ENCODE assay signal across 16 cellular contexts in genomic region chr1:51215169-51215568, GRCh38. TPM values are rescaled to one million over a fixed set of nuclear protein-coding genes. Genes with fewer than 3 reads are reported as not detected.
DNase-seq lines count a peak whose midpoint lies in the region; ATAC-seq and TF ChIP-seq lines count a peak whose summit lies in the region.
"Had no signal": no experiment of that assay in that cellular context is flagged by ENCODE, and none has a peak within 500 bp of the region (broad histone marks: within the 10 kb centered on the region; RNA-seq: fewer than 3 reads in every experiment).

No MANE protein-coding gene starts in this region.

- no peak overlapping the region; the same call in 1 of the 2 replicates for H3K4me2 ChIP-seq in KMS-11

- H3K9me3 ChIP-seq in neutrophil: no peaks in the 10 kb centered on the region
- H3K9me3 ChIP-seq: gastrocnemius medialis, Peyer's patch had no signal

- no peak overlapping the region; the same call in 1 of the 2 replicates for H2AFZ ChIP-seq in KMS-11 (ENCODE audit: low read depth)

- peak overlapping the region; percentile 0 for H3K27ac Mint-ChIP-seq in activated CD4-positive, alpha-beta T cell treated with anti-CD3 and anti-CD28 coated beads, Interleukin-2, amount 10 ng/mL, durations not matched to agents 7 days and 5 days
- peak overlapping the region; percentile 91 for H3K27ac Mint-ChIP-seq in activated T-helper 2 cell treated with anti-CD3 and anti-CD28 coated beads, Interferon-gamma antibody, Interleukin-2, Interleukin-4, amounts not matched to agents 10 μg/mL and 5 μg/mL and 100 μg/mL, durations not matched to agents 14 hours and 24 hours and 36 hours
- H3K27ac Mint-ChIP-seq: memory B cell; stimulated activated naive B cell treated with anti-CD40 and anti-IgM and Interleukin-4, amounts not matched to agents 10 μg/mL and 1 μg/mL and 100 μg/mL, for 72 hours had no signal

- POLR2A ChIA-PET in activated CD4-positive, alpha-beta T cell treated with anti-CD3 and anti-CD28 coated beads, Interleukin-2, amount 10 ng/mL, durations not matched to agents 7 days and 5 days (lab: Charles Lee): no interaction called here

- no peak for ATAC-seq in HG03045 (IDR thresholded peaks at IDR 0.05; ENCODE audit: unreplicated experiment)
- no peak for ATAC-seq in activated CD4-positive, CD25-positive, alpha-beta regulatory T cell treated with anti-CD3 and anti-CD28 coated beads, Interleukin-2, amount 50 U/mL, for 24 hours
- ATAC-seq: gastrocnemius medialis had no signal

- no peak overlapping the region for H3K4me3 ChIP-seq in KMS-11 (IDR thresholded peaks at IDR 0.05; ENCODE audit: insufficient read depth, low read depth, low read length)
- no peak overlapping the region for H3K4me3 ChIP-seq in neutrophil (ENCODE audit: low read depth in 1 of 2, low read length in 1 of 2)
- H3K4me3 ChIP-seq: gastrocnemius medialis, Peyer's patch had no signal

- H3K4me1 ChIP-seq in KMS-11 (ENCODE audit: low read depth, poor library complexity, severe bottlenecking) (peaks cover 32% of the 10 kb centered on the region), neutrophil (ENCODE audit: control insufficient read depth in 1 of 2, insufficient read depth in 1 of 2, low read depth in 1 of 2, low read length in 1 of 2) (peaks cover 32 to 39% of the 10 kb centered on the region in 2 experiments)
- H3K4me1 ChIP-seq: gastrocnemius medialis, Peyer's patch had no signal

- no peaks in the 10 kb centered on the region for H3K36me3 Mint-ChIP-seq in activated CD4-positive, alpha-beta T cell treated with anti-CD3 and anti-CD28 coated beads, Interleukin-2, amount 10 ng/mL, durations not matched to agents 7 days and 5 days (ENCODE audit: low read depth)
- no peaks in the 10 kb centered on the region for H3K36me3 Mint-ChIP-seq in activated T-helper 2 cell treated with anti-CD3 and anti-CD28 coated beads, Interferon-gamma antibody, Interleukin-2, Interleukin-4, amounts not matched to agents 10 μg/mL and 5 μg/mL and 100 μg/mL, durations not matched to agents 14 hours and 24 hours and 36 hours (ENCODE audit: low read depth)
- H3K36me3 Mint-ChIP-seq: memory B cell; stimulated activated naive B cell treated with anti-CD40 and anti-IgM and Interleukin-4, amounts not matched to agents 10 μg/mL and 1 μg/mL and 100 μg/mL, for 72 hours had no signal

- H3K9ac ChIP-seq in KMS-11: no peak overlapping the region

- TF ChIP-seq CTCF in KMS-11 (conservative IDR thresholded peaks at IDR 0.05; ENCODE audit: low read depth, low read length) (no peak), neutrophil (IDR thresholded peaks at IDR 0.05) (no peak)

- H3K27ac ChIP-seq in KMS-11: peak overlapping the region; percentile 63; the same call in 1 of the 2 replicates
- peak overlapping the region; percentile 80 for H3K27ac ChIP-seq in neutrophil
- H3K27ac ChIP-seq: gastrocnemius medialis, Peyer's patch had no signal

- H3K27me3 Mint-ChIP-seq in activated CD4-positive, alpha-beta T cell treated with anti-CD3 and anti-CD28 coated beads, Interleukin-2, amount 10 ng/mL, durations not matched to agents 7 days and 5 days: no peaks in the 10 kb centered on the region
- H3K27me3 Mint-ChIP-seq in activated T-helper 2 cell treated with anti-CD3 and anti-CD28 coated beads, Interferon-gamma antibody, Interleukin-2, Interleukin-4, amounts not matched to agents 10 μg/mL and 5 μg/mL and 100 μg/mL, durations not matched to agents 14 hours and 24 hours and 36 hours (ENCODE audit: low read depth): no peaks in the 10 kb centered on the region
- H3K27me3 Mint-ChIP-seq: memory B cell; stimulated activated naive B cell treated with anti-CD40 and anti-IgM and Interleukin-4, amounts not matched to agents 10 μg/mL and 1 μg/mL and 100 μg/mL, for 72 hours had no signal

- no peaks in the 10 kb centered on the region for H3K9me3 Mint-ChIP-seq in activated CD4-positive, alpha-beta T cell treated with anti-CD3 and anti-CD28 coated beads, Interleukin-2, amount 10 ng/mL, durations not matched to agents 7 days and 5 days
- no peaks in the 10 kb centered on the region for H3K9me3 Mint-ChIP-seq in activated T-helper 2 cell treated with anti-CD3 and anti-CD28 coated beads, Interferon-gamma antibody, Interleukin-2, Interleukin-4, amounts not matched to agents 10 μg/mL and 5 μg/mL and 100 μg/mL, durations not matched to agents 14 hours and 24 hours and 36 hours
- H3K9me3 Mint-ChIP-seq: memory B cell; stimulated activated naive B cell treated with anti-CD40 and anti-IgM and Interleukin-4, amounts not matched to agents 10 μg/mL and 1 μg/mL and 100 μg/mL, for 72 hours had no signal

- H3K4me1 Mint-ChIP-seq in activated CD4-positive, alpha-beta T cell treated with anti-CD3 and anti-CD28 coated beads, Interleukin-2, amount 10 ng/mL, durations not matched to agents 7 days and 5 days: peaks cover 21% of the 10 kb centered on the region
- peaks cover 39% of the 10 kb centered on the region for H3K4me1 Mint-ChIP-seq in activated T-helper 2 cell treated with anti-CD3 and anti-CD28 coated beads, Interferon-gamma antibody, Interleukin-2, Interleukin-4, amounts not matched to agents 10 μg/mL and 5 μg/mL and 100 μg/mL, durations not matched to agents 14 hours and 24 hours and 36 hours (ENCODE audit: low read depth)

- DNase-seq in activated CD4-positive, alpha-beta T cell treated with anti-CD3 and anti-CD28 coated beads, Interleukin-2, amount 10 ng/mL, durations not matched to agents 7 days and 5 days: no peak
- no peak for DNase-seq in activated CD4-positive, alpha-beta T cell treated with anti-CD3 and anti-CD28 coated beads, Interleukin-2, amount 50 U/mL, for 1 hour
- no peak for DNase-seq in activated T-helper 2 cell treated with anti-CD3 and anti-CD28 coated beads, Interferon-gamma antibody, Interleukin-2, Interleukin-4, amounts not matched to agents 10 μg/mL and 5 μg/mL and 100 μg/mL, durations not matched to agents 14 hours and 24 hours and 36 hours (ENCODE audit: low spot score)
- no peak for DNase-seq in NCI-H1436 (lab: John Stamatoyannopoulos, UW)
- DNase-seq: activated gamma-delta T cell treated with Interleukin-2 at 50 U/mL for 16 hours; effector CD4-positive, alpha-beta T cell; gastrocnemius medialis; NCI-H2029 treated with DMSO at 0.1 percent for 48 hours; NCI-H526; Peyer's patch; stimulated activated naive B cell treated with anti-CD40 and anti-IgM and Interleukin-4, amounts not matched to agents 10 μg/mL and 1 μg/mL and 100 μg/mL, for 72 hours had no signal

- H3K27me3 ChIP-seq in KMS-11 (ENCODE audit: insufficient read depth, low read depth) (no peaks in the 10 kb centered on the region), neutrophil (no peaks in the 10 kb centered on the region)
- H3K27me3 ChIP-seq: gastrocnemius medialis, Peyer's patch had no signal

- H3K4me3 Mint-ChIP-seq in activated CD4-positive, alpha-beta T cell treated with anti-CD3 and anti-CD28 coated beads, Interleukin-2, amount 10 ng/mL, durations not matched to agents 7 days and 5 days: no peak overlapping the region
- peak overlapping the region; percentile 6 for H3K4me3 Mint-ChIP-seq in activated T-helper 2 cell treated with anti-CD3 and anti-CD28 coated beads, Interferon-gamma antibody, Interleukin-2, Interleukin-4, amounts not matched to agents 10 μg/mL and 5 μg/mL and 100 μg/mL, durations not matched to agents 14 hours and 24 hours and 36 hours (ENCODE audit: low read depth)
- H3K4me3 Mint-ChIP-seq: memory B cell; stimulated activated naive B cell treated with anti-CD40 and anti-IgM and Interleukin-4, amounts not matched to agents 10 μg/mL and 1 μg/mL and 100 μg/mL, for 72 hours had no signal

- no peaks in the 10 kb centered on the region for H3K36me3 ChIP-seq in KMS-11 (ENCODE audit: insufficient read depth)
- no peaks in the 10 kb centered on the region for H3K36me3 ChIP-seq in neutrophil
- H3K36me3 ChIP-seq: gastrocnemius medialis, Peyer's patch had no signal

- no peaks in the 10 kb centered on the region for H3K79me2 ChIP-seq in KMS-11 (ENCODE audit: insufficient read depth, low read depth)

- CTCF ChIA-PET in activated CD4-positive, alpha-beta T cell treated with anti-CD3 and anti-CD28 coated beads, Interleukin-2, amount 10 ng/mL, durations not matched to agents 7 days and 5 days (lab: Charles Lee): interaction anchor here (0.8 to 1.3 kb wide), 3 partner anchors 18 to 358 kb away, joined by 3 to 4 read pairs (median 3); no protein-coding TSS in a partner anchor

- no peaks in the 10 kb centered on the region for H4K20me1 ChIP-seq in KMS-11 (ENCODE audit: insufficient read depth)

- intact Hi-C loops in activated T-helper 2 cell treated with anti-CD3 and anti-CD28 coated beads, Interferon-gamma antibody, Interleukin-2, Interleukin-4, amounts not matched to agents 10 μg/mL and 5 μg/mL and 100 μg/mL, durations not matched to agents 14 hours and 24 hours and 36 hours (cut with micrococcal nuclease): loop anchor here (1.0 to 2.0 kb wide), 3 partner anchors 21 to 69 kb away; partner anchors contain the start of gene RNF11

RNA-seq across cellular contexts. Expression of gene RNF11, which starts 20.9 kb away (rescaled TPM):
- 10 to 100 TPM; 23.4 to 25.9 TPM for total RNA-seq in activated CD4-positive, alpha-beta T cell treated with anti-CD3 and anti-CD28 coated beads, Interleukin-2, amount 10 ng/mL, durations not matched to agents 7 days and 5 days
- 64.8 and 65.6 TPM in 2 replicates for total RNA-seq in activated T-helper 2 cell treated with anti-CD3 and anti-CD28 coated beads, Interferon-gamma antibody, Interleukin-2, Interleukin-4, amounts not matched to agents 10 μg/mL and 5 μg/mL and 100 μg/mL, durations not matched to agents 14 hours and 24 hours and 36 hours
